9 cellular contexts compared by ENCODE assay signal in the genomic region with DNA sequence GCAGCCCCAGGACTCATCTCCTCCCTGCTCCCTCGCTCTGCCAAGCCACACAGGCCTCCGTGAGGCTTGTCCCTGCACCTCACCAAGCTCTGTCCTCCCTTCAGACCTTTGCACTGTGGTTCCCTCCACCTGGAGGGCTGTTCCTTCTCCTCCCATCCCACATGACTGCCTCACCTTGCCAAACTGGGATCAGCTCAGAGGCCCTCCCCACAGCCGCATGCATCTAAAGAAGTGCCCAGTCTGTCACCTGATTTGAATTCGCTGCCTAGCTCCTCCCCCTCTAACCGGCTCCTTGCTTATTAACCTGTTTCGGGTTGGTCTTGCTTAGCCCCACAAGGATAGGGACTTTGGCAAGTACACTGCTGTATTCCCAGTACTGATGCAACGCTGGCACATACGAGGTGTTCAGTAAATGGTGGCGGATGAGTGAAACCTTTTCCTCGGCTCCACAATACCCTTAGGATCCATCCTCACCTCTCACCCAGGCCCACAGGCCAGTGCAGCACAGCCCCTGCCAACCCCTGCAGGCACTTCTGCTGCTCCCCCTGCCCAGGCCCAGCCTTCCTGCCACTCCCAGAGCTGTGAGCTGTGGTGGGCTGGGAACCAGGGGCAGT. TPM values are rescaled to one million over a fixed set of nuclear protein-coding genes. Genes with fewer than 3 reads are reported as not detected.
A peak's percentile ranks its signal among the peaks of the same experiment; 100 is the strongest.
DNase-seq lines count a peak whose midpoint lies in the region; TF ChIP-seq lines count a peak whose summit lies in the region.
"Had no signal": no experiment of that assay in that cellular context is flagged by ENCODE, and none has a peak within 500 bp of the region (broad histone marks: within the 10 kb centered on the region; RNA-seq: fewer than 3 reads in every experiment).

No MANE protein-coding gene starts in this region.

- no peak overlapping the region for H3K4me3 Mint-ChIP-seq in HFFc6
- peak overlapping the region; percentile 73 for H3K4me3 Mint-ChIP-seq in activated naive CD8-positive, alpha-beta T cell

- no peaks in the 10 kb centered on the region; the same call in 1 of the 2 replicates for H3K27me3 Mint-ChIP-seq in HFFc6 (ENCODE audit: insufficient read depth)
- no peaks in the 10 kb centered on the region for H3K27me3 Mint-ChIP-seq in activated naive CD8-positive, alpha-beta T cell

- H3K9me3 Mint-ChIP-seq in HFFc6, result no peaks in the 10 kb centered on the region
- no peaks in the 10 kb centered on the region for H3K9me3 Mint-ChIP-seq in activated naive CD8-positive, alpha-beta T cell (ENCODE audit: low read depth)

- no peaks in the 10 kb centered on the region for H3K36me3 Mint-ChIP-seq in HFFc6 (ENCODE audit: low read depth)
- H3K36me3 Mint-ChIP-seq in activated naive CD8-positive, alpha-beta T cell, result no peaks in the 10 kb centered on the region

- H3K4me1 Mint-ChIP-seq in HFFc6 (ENCODE audit: low read depth), result peaks cover 36% of the 10 kb centered on the region
- H3K4me1 Mint-ChIP-seq in activated naive CD8-positive, alpha-beta T cell (ENCODE audit: low read depth), result peaks cover 68% of the 10 kb centered on the region

- peak overlapping the region in 14 of 21 experiments; percentile 7 to 100 (median 70) for H3K27ac ChIP-seq in skin epidermis

- DNase-seq in HFFc6, result no peak
- DNase-seq in islet precursor cell, result peak; percentile 66
- DNase-seq in NCI-H1694 (lab: John Stamatoyannopoulos, UW), result no peak
- DNase-seq in activated CD8-positive, alpha-beta memory T cell treated with anti-CD3 and anti-CD28 coated beads for 24 hours, result no peak
- DNase-seq in AML-193 (lab: John Stamatoyannopoulos, UW), result no peak
- no peak for DNase-seq in SHP77 treated with DMSO at 0.1 percent for 48 hours (lab: John Stamatoyannopoulos, UW)

- peak overlapping the region; percentile 42; the same call in 1 of the 2 replicates for H3K27ac Mint-ChIP-seq in HFFc6
- H3K27ac Mint-ChIP-seq in activated naive CD8-positive, alpha-beta T cell, result peak overlapping the region; percentile 90

- no peak overlapping the region for H3K4me3 ChIP-seq in skin epidermis

- TF ChIP-seq CTCF in HFFc6 (IDR thresholded peaks at IDR 0.05), result no peak

RNA-seq across cellular contexts. Expression of a gene that starts 4.4 kb away (rescaled TPM):
- 100 to 1,000 TPM; 128 to 133 (median 130) TPM for total RNA-seq in HFFc6 (2021; fragmentation: NEBNext Ultra II Directional; extraction: Animal tissue kit (Norgen Biotek cat#: 25700))

RNA-seq across cellular contexts. Expression of a gene that starts 54.2 kb away (rescaled TPM):
- under 1 TPM in 3 of 6 experiments, not detected in 3; 0.22 to 0.33 (median 0.31) TPM for total RNA-seq in HFFc6 (2021; fragmentation: NEBNext Ultra II Directional; extraction: Animal tissue kit (Norgen Biotek cat#: 25700))
- total RNA-seq: LHCN-M2 had no signal
